17 cellular contexts compared by ENCODE assay signal in genomic region chr11:32082346-32082986, GRCh38. TPM values are rescaled to one million over a fixed set of nuclear protein-coding genes. Genes with fewer than 3 reads are reported as not detected.
A peak's percentile ranks its signal among the peaks of the same experiment; 100 is the strongest.
DNase-seq lines count a peak whose midpoint lies in the region; ATAC-seq and TF ChIP-seq lines count a peak whose summit lies in the region.
"Had no signal": no experiment of that assay in that cellular context is flagged by ENCODE, and none has a peak within 500 bp of the region (broad histone marks: within the 10 kb centered on the region; RNA-seq: fewer than 3 reads in every experiment).

No MANE protein-coding gene starts in this region.

- H4K12ac ChIP-seq in trophoblast cell (ENCODE audit: low read depth, low read length): no peak overlapping the region

- H3K36me3 ChIP-seq in mammary epithelial cell (ENCODE audit: insufficient read depth, low read length) (no peaks in the 10 kb centered on the region), breast epithelium (no peaks in the 10 kb centered on the region), trophoblast cell (ENCODE audit: control insufficient read depth in 1 of 2, insufficient read depth in 2 of 2, low read length in 2 of 2) (no peaks in the 10 kb centered on the region)
- H3K36me3 ChIP-seq: HAP-1 had no signal

- H4K91ac ChIP-seq in trophoblast cell (ENCODE audit: low read depth, low read length): no peak overlapping the region

- peak overlapping the region; percentile 30 for H2AFZ ChIP-seq in mammary epithelial cell (ENCODE audit: low read depth, low read length)
- H2AFZ ChIP-seq in trophoblast cell (ENCODE audit: insufficient read depth, low read length, poor library complexity): no peak overlapping the region
- H2AFZ ChIP-seq: GM23248 had no signal

- no TSS peak for BruUV-seq in mammary epithelial cell (replicated peaks; lab: Mats Ljungman, UMichigan)

- dilution Hi-C loops in mammary epithelial cell (cut with HindIII; ENCODE audit: low sequenced_read_pairs): no loop called here

- no peak overlapping the region for H3K14ac ChIP-seq in trophoblast cell (ENCODE audit: low read length)

- no peak overlapping the region for H3K9ac ChIP-seq in mammary epithelial cell (ENCODE audit: insufficient read depth, low read length)
- no peak overlapping the region for H3K9ac ChIP-seq in trophoblast cell (ENCODE audit: low read length)
- H3K9ac ChIP-seq: GM23248 had no signal

- TF ChIP-seq CTCF in mammary epithelial cell (conservative IDR thresholded peaks at IDR 0.05 in 1 of 2, IDR thresholded peaks at IDR 0.05 in 1 of 2; ENCODE audit: extremely low read depth in 1 of 2, insufficient read depth in 1 of 2, low read depth in 1 of 2, low read length in 2 of 2) (no peak), breast epithelium (IDR thresholded peaks at IDR 0.05) (no peak), endothelial cell (IDR thresholded peaks at IDR 0.05; ENCODE audit: unreplicated experiment) (no peak)

- in situ Hi-C loops in mammary epithelial cell (cut with MboI; ENCODE audit: low sequenced_read_pairs in 2 of 2): no loop called here
- in situ Hi-C loops in SK-MEL-5 (cut with HindIII; ENCODE audit: low pct_unique_long_range_greater_than_20kb, low sequenced_read_pairs): no loop called here

- no peak overlapping the region for H2BK12ac ChIP-seq in trophoblast cell (ENCODE audit: low read length)

- H3K4ac ChIP-seq in trophoblast cell (ENCODE audit: low read depth, low read length): no peak overlapping the region

- H3K4me3 Mint-ChIP-seq in endothelial cell (ENCODE audit: unreplicated experiment): peak overlapping the region; percentile 7
- H3K4me3 Mint-ChIP-seq: CD8-positive, alpha-beta memory T cell had no signal

- H3K4me2 ChIP-seq in mammary epithelial cell (ENCODE audit: insufficient read depth, low read depth, low read length): no peak overlapping the region
- no peak overlapping the region for H3K4me2 ChIP-seq in trophoblast cell (ENCODE audit: low read length)

- H3K27ac ChIP-seq in mammary epithelial cell (ENCODE audit: insufficient read depth, low read depth, low read length): no peak overlapping the region
- no peak overlapping the region for H3K27ac ChIP-seq in breast epithelium
- no peak overlapping the region for H3K27ac ChIP-seq in trophoblast cell (ENCODE audit: low read depth, low read length)
- H3K27ac ChIP-seq: 22Rv1, GM23248, HL-60 had no signal

- no peaks in the 10 kb centered on the region for H4K20me1 ChIP-seq in mammary epithelial cell (ENCODE audit: insufficient read depth, low read length)

- H3K79me2 ChIP-seq in mammary epithelial cell (ENCODE audit: insufficient read depth, low read length): no peaks in the 10 kb centered on the region
- no peaks in the 10 kb centered on the region for H3K79me2 ChIP-seq in trophoblast cell (ENCODE audit: control insufficient read depth, insufficient read depth, low read length, poor library complexity)

- H3K27me3 Mint-ChIP-seq in endothelial cell (ENCODE audit: unreplicated experiment): peaks cover 4% of the 10 kb centered on the region

- DNase-seq in mammary epithelial cell (no peak), breast epithelium (ENCODE audit: low spot score in 2 of 2) (no peak), SK-MEL-5 (ENCODE audit: low read depth, low spot score) (peak; percentile 49), endothelial cell (ENCODE audit: low spot score) (no peak), NCI-H524 (lab: John Stamatoyannopoulos, UW) (no peak), trophoblast cell (no peak)
- DNase-seq: Caco-2; CD8-positive, alpha-beta memory T cell; DND-41; GDM1; GM23248; KBM-7 had no signal

- no peak for TF ChIP-seq POLR2A in breast epithelium (IDR thresholded peaks at IDR 0.05)

- CTCF ChIA-PET in mammary epithelial cell (lab: Charles Lee; ENCODE audit: low non-redundant PET): no interaction called here

- H3K79me1 ChIP-seq in trophoblast cell (ENCODE audit: low read length): peaks cover 1% of the 10 kb centered on the region

- no peaks in the 10 kb centered on the region for H3K9me3 ChIP-seq in mammary epithelial cell (replicated peaks; ENCODE audit: insufficient read depth, low read length)
- no peaks in the 10 kb centered on the region for H3K9me3 ChIP-seq in breast epithelium
- peaks cover 2% of the 10 kb centered on the region for H3K9me3 ChIP-seq in trophoblast cell (ENCODE audit: insufficient read depth, low read depth, low read length)
- H3K9me3 ChIP-seq: Caco-2, HAP-1 had no signal

- no peak overlapping the region for H2BK5ac ChIP-seq in trophoblast cell (ENCODE audit: low read depth, low read length, poor library complexity)

- no peaks in the 10 kb centered on the region for H3K36me3 Mint-ChIP-seq in endothelial cell (ENCODE audit: low read depth, unreplicated experiment)
- H3K36me3 Mint-ChIP-seq: CD8-positive, alpha-beta memory T cell had no signal

- H3K4me1 Mint-ChIP-seq in endothelial cell (ENCODE audit: unreplicated experiment): peaks cover 35% of the 10 kb centered on the region
- H3K4me1 Mint-ChIP-seq: CD8-positive, alpha-beta memory T cell had no signal

- peak overlapping the region; percentile 39 for H3K27ac Mint-ChIP-seq in endothelial cell (ENCODE audit: unreplicated experiment)
- H3K27ac Mint-ChIP-seq: CD8-positive, alpha-beta memory T cell had no signal

- intact Hi-C loops in mammary epithelial cell (cut with micrococcal nuclease): no loop called here
- intact Hi-C loops in breast epithelium (cut with DNase I; ENCODE audit: low total_unique reads): no loop called here

- no peak overlapping the region for H2BK120ac ChIP-seq in trophoblast cell (ENCODE audit: insufficient read depth, low read length, poor library complexity)

- H3K4me3 ChIP-seq in mammary epithelial cell (replicated peaks in 1 of 3; ENCODE audit: insufficient read depth in 1 of 3, low read depth in 2 of 3, low read length in 3 of 3) (no peak overlapping the region), breast epithelium (no peak overlapping the region), trophoblast cell (ENCODE audit: low read depth, low read length) (no peak overlapping the region)
- H3K4me3 ChIP-seq: GM23248, HAP-1 had no signal

- no peak overlapping the region for H2AK5ac ChIP-seq in trophoblast cell (ENCODE audit: low read length)

- peaks cover 20% of the 10 kb centered on the region for H3K4me1 ChIP-seq in mammary epithelial cell (ENCODE audit: insufficient read depth, low read length)
- H3K4me1 ChIP-seq in breast epithelium: no peaks in the 10 kb centered on the region
- no peaks in the 10 kb centered on the region for H3K4me1 ChIP-seq in trophoblast cell (ENCODE audit: control insufficient read depth in 1 of 2, insufficient read depth in 2 of 2, low read length in 2 of 2)
- H3K4me1 ChIP-seq: Caco-2, HAP-1 had no signal

- no peak overlapping the region for H3K23ac ChIP-seq in trophoblast cell (ENCODE audit: low read length)

- 81% methylated on average over 5 of the region's 5 CpGs for WGBS in mammary epithelial cell (ENCODE audit: low coverage, missing lambda C conversion rate)
- no CpG with 5 or more reads among the region's 5 CpGs for WGBS in trophoblast cell (ENCODE audit: extremely low coverage, insufficient coverage, insufficient read length)

- ATAC-seq in GM19397 (IDR thresholded peaks at IDR 0.05; ENCODE audit: unreplicated experiment): no peak
- ATAC-seq in GM18517 (IDR thresholded peaks at IDR 0.05; ENCODE audit: unreplicated experiment): no peak

- H4K8ac ChIP-seq in trophoblast cell (ENCODE audit: low read depth, low read length): no peak overlapping the region

- no peaks in the 10 kb centered on the region for H3K9me3 Mint-ChIP-seq in endothelial cell (ENCODE audit: unreplicated experiment)
- H3K9me3 Mint-ChIP-seq: CD8-positive, alpha-beta memory T cell had no signal

- H3K27me3 ChIP-seq in mammary epithelial cell (ENCODE audit: insufficient read depth, low read length) (no peaks in the 10 kb centered on the region), breast epithelium (no peaks in the 10 kb centered on the region), trophoblast cell (ENCODE audit: insufficient read depth, low read length) (no peaks in the 10 kb centered on the region)

- no peak overlapping the region for H3K18ac ChIP-seq in trophoblast cell (ENCODE audit: low read length)

RNA-seq across cellular contexts. Expression of gene RCN1, which starts 8.4 kb away (rescaled TPM):
- total RNA-seq in mammary epithelial cell: 100 to 1,000 TPM; 101 to 163 TPM
- polyA plus RNA-seq in mammary epithelial cell: 59.9 TPM
- 29.8 TPM for polyA minus RNA-seq in mammary epithelial cell
- 10 to 100 TPM; 58.2 to 67.8 (median 61.0) TPM for total RNA-seq in breast epithelium
- 214 and 228 TPM in 2 replicates for total RNA-seq in SK-MEL-5 (2014; rRNA removed; shearing (Covaris generic))
- 316 and 331 TPM in 2 replicates for polyA plus RNA-seq in SK-MEL-5 (2015; cell fraction: cytosol; rRNA removed)
- polyA plus RNA-seq in SK-MEL-5 (2015; cell fraction: nucleus; rRNA removed): 102 and 111 TPM in 2 replicates
- total RNA-seq in endothelial cell (ENCODE audit: unreplicated experiment): 227 TPM
- 277 and 283 TPM in 2 replicates for polyA plus RNA-seq in trophoblast cell (2013)
